In the genomic region with DNA sequence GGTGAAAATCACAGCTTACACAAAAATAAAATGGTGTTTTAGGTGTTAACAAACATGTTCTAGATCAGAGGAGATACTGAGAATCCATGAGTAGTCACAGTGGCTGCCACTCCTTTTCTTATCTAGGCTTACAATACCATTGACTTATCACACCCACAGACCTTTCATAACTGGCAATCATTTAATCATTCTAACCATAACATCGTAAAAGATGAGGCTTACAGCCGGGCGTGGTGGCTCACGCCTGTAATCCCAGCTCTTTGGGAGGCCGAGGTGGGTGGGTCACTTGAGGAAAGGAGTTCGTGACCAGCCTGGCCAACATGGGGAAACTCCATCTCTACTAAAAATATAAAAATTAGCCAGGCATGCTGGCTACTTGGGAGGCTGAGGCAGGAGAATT, we compare ENCODE assay signal across 25 cellular contexts. TPM values are rescaled to one million over a fixed set of nuclear protein-coding genes. Genes with fewer than 3 reads are reported as not detected.
DNase-seq lines count a peak whose midpoint lies in the region; ATAC-seq and TF ChIP-seq lines count a peak whose summit lies in the region.
"Had no signal": no experiment of that assay in that cellular context is flagged by ENCODE, and none has a peak within 500 bp of the region (broad histone marks: within the 10 kb centered on the region; RNA-seq: fewer than 3 reads in every experiment).

No MANE protein-coding gene starts in this region.

- no peak for TF ChIP-seq EP300 in transverse colon (IDR thresholded peaks at IDR 0.05; ENCODE audit: low read depth)

- DNase-seq in OCI-M1 (lab: John Stamatoyannopoulos, UW) (peak; percentile 8), RWPE2 (ENCODE audit: low spot score) (no peak), epithelial cell of prostate (ENCODE audit: low read depth, low spot score) (no peak), transverse colon (peak; percentile 76), NCI-H2081 treated with DMSO at 0.1 percent for 48 hours (lab: John Stamatoyannopoulos, UW) (no peak), T1000 (lab: John Stamatoyannopoulos, UW) (no peak), AG08396 (ENCODE audit: low spot score) (no peak)
- DNase-seq: CD4-positive, alpha-beta T cell; COR-L47; DMS79 treated with DMSO at 0.1 percent for 48 hours; IMR-90; MV-4-11; NCI-H1105 treated with DMSO at 0.1 percent for 48 hours; NCI-H2029 treated with DMSO at 0.1 percent for 48 hours; NCI-H2171; NCI-H524 treated with DMSO at 0.1 percent for 48 hours; NCI-H82; SHP77 treated with DMSO at 0.1 percent for 48 hours; SK-N-SH had no signal

- H3K9me3 ChIP-seq in RWPE2 (ENCODE audit: severe bottlenecking) = no peaks in the 10 kb centered on the region
- no peaks in the 10 kb centered on the region for H3K9me3 ChIP-seq in transverse colon
- H3K9me3 ChIP-seq: BLaER1, HAP-1, SK-N-SH had no signal

- no peak for TF ChIP-seq POLR2A in transverse colon (IDR thresholded peaks at IDR 0.05)

- no peak for ATAC-seq in RWPE2 (ENCODE audit: low read depth)
- ATAC-seq: GM12878, GM23338 had no signal

- TF ChIP-seq CTCF in RWPE2 (IDR thresholded peaks at IDR 0.05; ENCODE audit: poor library complexity, severe bottlenecking) (no peak), transverse colon (IDR thresholded peaks at IDR 0.05) (no peak)

- WGBS in transverse colon (ENCODE audit: low coverage in 1 of 2), 2 donors = 50 to 60% methylated on average over 6 of the region's 6 CpGs

- H3K4me3 ChIP-seq in RWPE2 (ENCODE audit: severe bottlenecking) = no peak overlapping the region
- no peak overlapping the region for H3K4me3 ChIP-seq in transverse colon
- H3K4me3 ChIP-seq: BLaER1, GM12878, GM23338, HAP-1 had no signal

- H3K27ac ChIP-seq in RWPE2 (ENCODE audit: poor library complexity, severe bottlenecking) (peak overlapping the region; percentile 8), epithelial cell of prostate (peak overlapping the region; percentile 36), transverse colon (no peak overlapping the region)
- H3K27ac ChIP-seq: BLaER1 had no signal

- H3K36me3 ChIP-seq in RWPE2 (ENCODE audit: low read depth) (no peaks in the 10 kb centered on the region), transverse colon (no peaks in the 10 kb centered on the region)
- H3K36me3 ChIP-seq: BLaER1, HAP-1 had no signal

- H3K27me3 ChIP-seq in RWPE2 (ENCODE audit: insufficient read depth, poor library complexity, severe bottlenecking) (no peaks in the 10 kb centered on the region), transverse colon (no peaks in the 10 kb centered on the region)
- H3K27me3 ChIP-seq: BLaER1 had no signal

- in situ Hi-C loops in transverse colon (cut with MboI; ENCODE audit: low pct_ligation_motif_present in 1 of 4, low pct_unique_long_range_greater_than_20kb in 1 of 4, low sequenced_read_pairs in 3 of 4) = no loop called here

- H3K4me1 ChIP-seq in RWPE2 (ENCODE audit: insufficient read depth, poor library complexity, severe bottlenecking) (peaks cover 26% of the 10 kb centered on the region), transverse colon (peaks cover 3 to 28% (median 5%) of the 10 kb centered on the region in 4 donors)
- H3K4me1 ChIP-seq: BLaER1, HAP-1 had no signal

- intact Hi-C loops in transverse colon (cut with DNase I; ENCODE audit: low total_unique reads) = no loop called here

RNA-seq across cellular contexts. Expression of gene SERPINB5, which starts 18.8 kb away (rescaled TPM):
- 1 to 10 TPM in 3 of 4 donors, under 1 TPM in 1; 0.79 to 3.6 (median 1.2) TPM for total RNA-seq in transverse colon
- total RNA-seq: CD4-positive, alpha-beta T cell; GM12878; GM23338; IMR-90; M059J; RPMI7951 had no signal

RNA-seq across cellular contexts. Expression of gene VPS4B, which starts 35.7 kb away (rescaled TPM):
- total RNA-seq in transverse colon = 100 to 1,000 TPM in 1 of 4 donors, 10 to 100 TPM in 3; 40.4 to 122 (median 63.3) TPM

Comparison
In these comparisons a context has a peak if more than half of its experiments do, and no peak if none do; other contexts are left out.
1. DNase-seq: peak in OCI-M1 (single experiment) and transverse colon (single experiment); none in RWPE2 (single experiment), epithelial cell of prostate (single experiment), NCI-H2081 treated with DMSO at 0.1 percent for 48 hours (single experiment), T1000 (single experiment) and AG08396 (single experiment).
2. H3K27ac ChIP-seq: peak in RWPE2 (single experiment) and epithelial cell of prostate (single experiment); none in transverse colon (0 of 4).